15 cellular contexts compared by ENCODE assay signal in the genomic region with DNA sequence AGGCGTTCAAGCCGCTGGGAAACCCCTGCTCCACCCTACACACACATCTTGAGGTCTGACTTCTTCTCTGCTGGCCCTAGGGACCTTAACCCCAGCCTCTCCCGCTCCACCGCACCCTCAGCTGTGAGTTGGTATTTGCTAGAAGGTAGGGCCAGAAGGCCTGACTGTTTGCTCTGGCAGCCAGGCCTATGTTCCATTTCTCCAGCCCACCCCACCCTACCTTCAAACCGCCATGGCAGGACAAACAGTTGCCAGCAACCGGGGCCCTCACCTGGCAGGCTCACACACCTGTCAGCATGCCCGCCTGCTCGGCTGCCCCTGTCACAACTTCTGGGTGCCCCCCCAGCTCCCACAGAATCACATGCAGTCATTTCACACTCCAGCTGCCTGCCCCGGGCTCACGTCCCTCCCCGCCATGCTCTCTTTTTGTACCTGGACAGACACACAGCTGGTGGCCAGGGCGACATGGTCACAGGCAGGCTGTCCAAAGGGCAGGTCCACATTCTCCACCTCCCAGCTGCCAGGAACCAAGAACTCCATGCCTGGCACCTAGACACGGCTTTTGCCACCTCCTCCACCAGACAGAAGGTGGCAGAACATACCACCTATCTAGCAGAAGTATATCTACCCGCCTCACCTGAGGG. TPM values are rescaled to one million over a fixed set of nuclear protein-coding genes. Genes with fewer than 3 reads are reported as not detected.
DNase-seq lines count a peak whose midpoint lies in the region; ATAC-seq and TF ChIP-seq lines count a peak whose summit lies in the region.
"Had no signal": no experiment of that assay in that cellular context is flagged by ENCODE, and none has a peak within 500 bp of the region (broad histone marks: within the 10 kb centered on the region; RNA-seq: fewer than 3 reads in every experiment).

No MANE protein-coding gene starts in this region.

- H3K36me3 Mint-ChIP-seq in activated naive CD4-positive, alpha-beta T cell treated with anti-CD3 and anti-CD28 coated beads, Interleukin-2, amount 50 U/mL, for 24 hours = no peaks in the 10 kb centered on the region

- H3K4me3 ChIP-seq in OCI-LY1 (ENCODE audit: low read depth, low read length, poor library complexity, severe bottlenecking) = no peak overlapping the region
- H3K4me3 ChIP-seq in stomach = no peak overlapping the region

- no peaks in the 10 kb centered on the region for H4K20me1 ChIP-seq in OCI-LY1 (ENCODE audit: insufficient read depth, low read length)

- H3K9ac ChIP-seq in OCI-LY1 (ENCODE audit: low read length) = no peak overlapping the region
- H3K9ac ChIP-seq: parathyroid adenoma had no signal

- peaks cover 12% of the 10 kb centered on the region for H3K79me2 ChIP-seq in OCI-LY1 (ENCODE audit: insufficient read depth, low read length)
- H3K79me2 ChIP-seq: parathyroid adenoma had no signal

- DNase-seq in activated naive CD4-positive, alpha-beta T cell treated with anti-CD3 and anti-CD28 coated beads, Interleukin-2, amount 50 U/mL, for 16 hours = no peak
- DNase-seq in left colon = peak; percentile 82 to 93
- peak; percentile 89 for DNase-seq in stomach
- DNase-seq in anterior cingulate cortex (lab: John Stamatoyannopoulos, UW) = no peak
- no peak for DNase-seq in NCI-H2227 treated with DMSO at 0.1 percent for 48 hours (lab: John Stamatoyannopoulos, UW)
- DNase-seq in MV-4-11 (lab: John Stamatoyannopoulos, UW) = no peak
- DNase-seq: amygdala; H9; NCI-H446; stimulated activated CD4-positive, alpha-beta T cell treated with anti-CD3 and anti-CD28 coated beads, Interleukin-1b, Interleukin-23, amount 100 ng/mL, for 48 hours had no signal

- H3K36me3 ChIP-seq in OCI-LY1 (ENCODE audit: insufficient read depth, low read length) (peaks cover 5% of the 10 kb centered on the region; the same call in 1 of the 2 replicates), stomach (no peaks in the 10 kb centered on the region)

- no peaks in the 10 kb centered on the region for H3K9me2 ChIP-seq in OCI-LY1 (ENCODE audit: low read depth, low read length)

- no peak overlapping the region for H3K4me2 ChIP-seq in OCI-LY1 (ENCODE audit: low read length)

- peak overlapping the region; percentile 44 for H3K4me3 Mint-ChIP-seq in activated naive CD4-positive, alpha-beta T cell treated with anti-CD3 and anti-CD28 coated beads, Interleukin-2, amount 50 U/mL, for 24 hours

- H3K27me3 ChIP-seq in OCI-LY1 (ENCODE audit: insufficient read depth, low read length) (no peaks in the 10 kb centered on the region), stomach (peaks cover 0 to 23% (median 6%) of the 10 kb centered on the region in 3 donors)

- H3K27ac ChIP-seq in OCI-LY1 (ENCODE audit: low read depth, low read length, poor library complexity, severe bottlenecking) (no peak overlapping the region), stomach (peak overlapping the region; percentile 78 to 89 (median 86))
- H3K27ac ChIP-seq: parathyroid adenoma had no signal

- H3K4me1 Mint-ChIP-seq in activated naive CD4-positive, alpha-beta T cell treated with anti-CD3 and anti-CD28 coated beads, Interleukin-2, amount 50 U/mL, for 24 hours = peaks cover 26% of the 10 kb centered on the region

- H3K9me3 ChIP-seq in OCI-LY1 (ENCODE audit: low read length) (no peaks in the 10 kb centered on the region), stomach (no peaks in the 10 kb centered on the region)

- H3K4me1 ChIP-seq in OCI-LY1 (ENCODE audit: insufficient read depth, low read length, severe bottlenecking) (peaks cover 33% of the 10 kb centered on the region), stomach (peaks cover 24 to 56% (median 54%) of the 10 kb centered on the region in 4 donors)
- H3K4me1 ChIP-seq: parathyroid adenoma had no signal

- peak; percentile 37 for TF ChIP-seq CTCF in OCI-LY1 (IDR thresholded peaks at IDR 0.05; ENCODE audit: low read length)
- peak in 2 of 7 experiments; percentile 22 to 42 for TF ChIP-seq CTCF in stomach (IDR thresholded peaks at IDR 0.05)

- TF ChIP-seq EP300 in stomach (IDR thresholded peaks at IDR 0.05) = no peak

- no peak overlapping the region for H2AFZ ChIP-seq in OCI-LY1 (ENCODE audit: low read length)
- H2AFZ ChIP-seq: parathyroid adenoma had no signal

- H3K9me3 Mint-ChIP-seq in activated naive CD4-positive, alpha-beta T cell treated with anti-CD3 and anti-CD28 coated beads, Interleukin-2, amount 50 U/mL, for 24 hours = no peaks in the 10 kb centered on the region
- H3K9me3 Mint-ChIP-seq: H9 had no signal

- TF ChIP-seq POLR2A in stomach (IDR thresholded peaks at IDR 0.05) = peak in 1 of 4 donors; percentile 8

- 26 to 56% (median 44%) methylated on average over 14 of the region's 14 CpGs for WGBS in stomach, 5 donors

- H3K27me3 Mint-ChIP-seq in activated naive CD4-positive, alpha-beta T cell treated with anti-CD3 and anti-CD28 coated beads, Interleukin-2, amount 50 U/mL, for 24 hours = no peaks in the 10 kb centered on the region

- intact Hi-C loops in left colon (cut with DNase I, micrococcal nuclease) (no loop called here), stomach (cut with DNase I; ENCODE audit: low total_unique reads) (no loop called here)

- no peak overlapping the region for H3K27ac Mint-ChIP-seq in activated naive CD4-positive, alpha-beta T cell treated with anti-CD3 and anti-CD28 coated beads, Interleukin-2, amount 50 U/mL, for 24 hours

- H3F3A ChIP-seq in OCI-LY1 (ENCODE audit: insufficient read depth, low read length) = 0 out of 2 replicates have a peak, but pooled peaks cover 3% of the 10 kb centered on the region

- peak; percentile 66 for ATAC-seq in left colon

RNA-seq across cellular contexts. Expression of gene ATP2A3, which starts 2.6 kb away (rescaled TPM):
- 100 to 1,000 TPM; 276 to 300 TPM for total RNA-seq in left colon
- total RNA-seq in stomach = 1,000 to 10,000 TPM in 1 of 5 donors, 100 to 1,000 TPM in 2, 10 to 100 TPM in 2; 49.4 to 1,069 (median 212) TPM
- 10 to 100 TPM; 10.4 to 16.1 (median 15.4) TPM for polyA plus RNA-seq in stomach
- total RNA-seq: dermis microvascular lymphatic vessel endothelial cell had no signal

RNA-seq across cellular contexts. Expression of gene P2RX1, which starts 50.6 kb away (rescaled TPM):
- total RNA-seq in left colon (1 to 10 TPM; 2.8 to 5.9 TPM), stomach (10 to 100 TPM in 1 of 5 donors, 1 to 10 TPM in 4; 2.4 to 13.4 (median 6.7) TPM)
- polyA plus RNA-seq in stomach = 1 to 10 TPM in 1 of 3 donors, under 1 TPM in 2; 0.75 to 2.4 (median 0.92) TPM
- total RNA-seq: dermis microvascular lymphatic vessel endothelial cell, H9, RPMI7951 had no signal

Comparison
In these comparisons a context has a peak if more than half of its experiments do, and no peak if none do; other contexts are left out.
1. DNase-seq: peak in left colon (2 of 2) and stomach (single experiment); none in activated naive CD4-positive, alpha-beta T cell treated with anti-CD3 and anti-CD28 coated beads, Interleukin-2, amount 50 U/mL, for 16 hours (single experiment), anterior cingulate cortex (0 of 58), NCI-H2227 treated with DMSO at 0.1 percent for 48 hours (single experiment) and MV-4-11 (single experiment).